In genomic region chr6:25280617-25280990, GRCh38 we compare ENCODE assay signal across 8 cellular contexts. TPM values are rescaled to one million over a fixed set of nuclear protein-coding genes. Genes with fewer than 3 reads are reported as not detected.
DNase-seq lines count a peak whose midpoint lies in the region; ATAC-seq, FAIRE-seq and TF ChIP-seq lines count a peak whose summit lies in the region.

No MANE protein-coding gene starts in this region.

- no TSS peak for BruUV-seq in IMR-90 (replicated peaks; lab: Mats Ljungman, UMichigan)

- no peak for FAIRE-seq in D721Med (lab: Jason Lieb, UNC)

- CTCF ChIA-PET in IMR-90 (lab: Yijun Ruan, JAX): interaction anchor here (3.3 kb wide), 1 partner anchor 210 kb away, joined by 42 read pairs; no protein-coding TSS in a partner anchor
- CTCF ChIA-PET in naive thymus-derived CD4-positive, alpha-beta T cell (lab: Charles Lee): interaction anchor here (1.0 kb wide), 3 partner anchors 87 to 211 kb away, joined by 3 to 5 read pairs (median 3); no protein-coding TSS in a partner anchor

- no peak overlapping the region for H4K91ac ChIP-seq in IMR-90 (ENCODE audit: insufficient read depth, low read depth, low read length)

- H3K27me3 ChIP-seq in IMR-90 (ENCODE audit: control insufficient read depth, insufficient read depth, low read length): no peaks in the 10 kb centered on the region; the same call in 1 of the 2 replicates
- H3K27me3 ChIP-seq in naive thymus-derived CD4-positive, alpha-beta T cell (ENCODE audit: control insufficient read depth in 2 of 2, insufficient read depth in 2 of 2, low read length in 2 of 2): no peaks in the 10 kb centered on the region

- TF ChIP-seq RAD21 in IMR-90 (IDR thresholded peaks at IDR 0.05; ENCODE audit: low read length): no peak

- no peak overlapping the region for H3K4ac ChIP-seq in IMR-90 (ENCODE audit: low read depth, low read length)

- DNase-seq in CD14-positive monocyte (ENCODE audit: low spot score) (no peak), IMR-90 (no peak), D721Med (ENCODE audit: insufficient read length, low spot score) (no peak), HUDEP-2 (lab: John Stamatoyannopoulos, UW; ENCODE audit: unreplicated experiment in 76 of 76) (no peak), SHP77 (lab: John Stamatoyannopoulos, UW) (no peak)
- peak in 5 of 9 donors; percentile 24 to 39 (median 32) for DNase-seq in naive thymus-derived CD4-positive, alpha-beta T cell

- H3K14ac ChIP-seq in IMR-90 (replicated peaks; ENCODE audit: low read depth, low read length): no peak overlapping the region

- no CpG with 5 or more reads among the region's 6 CpGs for WGBS in IMR-90 (ENCODE audit: extremely low coverage in 2 of 2, insufficient read length in 1 of 2), 2 experiments

- no peak overlapping the region for H3K56ac ChIP-seq in IMR-90 (ENCODE audit: extremely low read depth, insufficient read depth, low read length)

- H2AK9ac ChIP-seq in IMR-90 (replicated peaks; ENCODE audit: low read depth, low read length, poor library complexity): no peak overlapping the region

- H3K27ac Mint-ChIP-seq in CD14-positive monocyte: no peak overlapping the region
- peak overlapping the region; percentile 21 to 93 (median 90) for H3K27ac Mint-ChIP-seq in naive thymus-derived CD4-positive, alpha-beta T cell

- H3K23ac ChIP-seq in IMR-90 (ENCODE audit: low read depth, low read length): peak overlapping the region; percentile 63; the same call in 1 of the 2 replicates

- H3K4me3 ChIP-seq in IMR-90 (ENCODE audit: insufficient read depth, low read depth, low read length): no peak overlapping the region
- H3K4me3 ChIP-seq in naive thymus-derived CD4-positive, alpha-beta T cell (ENCODE audit: low read length): peak overlapping the region; percentile 64

- H3K27ac ChIP-seq in IMR-90 (ENCODE audit: insufficient read depth, low read length) (no peak overlapping the region), cingulate gyrus (ENCODE audit: low read depth, low read length) (peak overlapping the region; percentile 1)
- peak overlapping the region; percentile 77 for H3K27ac ChIP-seq in naive thymus-derived CD4-positive, alpha-beta T cell (ENCODE audit: low read depth, low read length)

- no peak overlapping the region for H2BK120ac ChIP-seq in IMR-90 (ENCODE audit: low read depth, low read length)

- H3K79me1 ChIP-seq in IMR-90 (ENCODE audit: low read depth in 1 of 2, low read length in 2 of 2): peaks cover 0 to 4% of the 10 kb centered on the region in 2 experiments; a peak in 1 of 4 replicates

- dilution Hi-C loops in IMR-90 (cut with HindIII; ENCODE audit: low sequenced_read_pairs, unreplicated experiment): no loop called here

- H3K27me3 Mint-ChIP-seq in CD14-positive monocyte (ENCODE audit: low read depth in 3 of 3): peaks cover 14 to 22% (median 17%) of the 10 kb centered on the region in 3 donors
- H3K27me3 Mint-ChIP-seq in naive thymus-derived CD4-positive, alpha-beta T cell: peaks cover 0 to 13% (median 0%) of the 10 kb centered on the region in 5 donors

- no peak for TF ChIP-seq CTCF in CD14-positive monocyte (IDR thresholded peaks at IDR 0.05)
- TF ChIP-seq CTCF in IMR-90 (conservative IDR thresholded peaks at IDR 0.05; ENCODE audit: low read depth, low read length): no peak
- TF ChIP-seq CTCF in D721Med (IDR thresholded peaks at IDR 0.05; ENCODE audit: insufficient read depth, missing control alignments): no peak

- H2AFZ ChIP-seq in IMR-90 (replicated peaks; ENCODE audit: low read length, poor library complexity): peak overlapping the region; percentile 69

- TF ChIP-seq POLR2A in IMR-90 (IDR thresholded peaks at IDR 0.05; ENCODE audit: low read depth, low read length): no peak

- H3K4me1 ChIP-seq in IMR-90 (ENCODE audit: control insufficient read depth, insufficient read depth, low read length): no peaks in the 10 kb centered on the region
- peaks cover 14 to 15% of the 10 kb centered on the region in 2 donors for H3K4me1 ChIP-seq in naive thymus-derived CD4-positive, alpha-beta T cell (ENCODE audit: control insufficient read depth in 2 of 2, insufficient read depth in 2 of 2, low read length in 2 of 2)

- no peaks in the 10 kb centered on the region for H4K20me1 ChIP-seq in IMR-90 (ENCODE audit: insufficient read depth, low read length)

- no peak overlapping the region for H2BK5ac ChIP-seq in IMR-90 (ENCODE audit: low read depth, low read length, poor library complexity, severe bottlenecking)

- no peaks in the 10 kb centered on the region for H3K36me3 ChIP-seq in IMR-90 (ENCODE audit: control insufficient read depth, insufficient read depth, low read length)
- H3K36me3 ChIP-seq in naive thymus-derived CD4-positive, alpha-beta T cell (ENCODE audit: control insufficient read depth in 2 of 3, insufficient read depth in 3 of 3, low read length in 3 of 3): peaks cover 0 to 4% (median 0%) of the 10 kb centered on the region in 3 experiments

- POLR2A ChIA-PET in IMR-90 (lab: Charles Lee; ENCODE audit: unreplicated experiment): no interaction called here
- POLR2A ChIA-PET in naive thymus-derived CD4-positive, alpha-beta T cell (lab: Charles Lee): interaction anchor here (0.6 to 3.0 kb wide), 7 partner anchors 9 to 157 kb away, joined by 3 to 12 read pairs (median 4); no protein-coding TSS in a partner anchor

- no peak overlapping the region for H4K5ac ChIP-seq in IMR-90 (ENCODE audit: low read depth, low read length)

- no peak overlapping the region for H2AK5ac ChIP-seq in IMR-90 (ENCODE audit: low read depth, low read length)

- H2BK20ac ChIP-seq in IMR-90 (ENCODE audit: low read depth, low read length): no peak overlapping the region

- H3K9me1 ChIP-seq in IMR-90 (ENCODE audit: insufficient read depth, low read length): no peaks in the 10 kb centered on the region

- no peaks in the 10 kb centered on the region for H3K9me3 ChIP-seq in IMR-90 (ENCODE audit: control insufficient read depth, insufficient read depth, low read length)
- H3K9me3 ChIP-seq in naive thymus-derived CD4-positive, alpha-beta T cell (ENCODE audit: control insufficient read depth in 2 of 3, low read length in 3 of 3): no peaks in the 10 kb centered on the region

- H4K8ac ChIP-seq in IMR-90 (ENCODE audit: low read depth in 2 of 2, low read length in 2 of 2): no peak overlapping the region

- in situ Hi-C loops in IMR-90 (cut with MboI; ENCODE audit: low sequenced_read_pairs): no loop called here

- ATAC-seq in IMR-90 (ENCODE audit: low read depth): no peak
- ATAC-seq in naive thymus-derived CD4-positive, alpha-beta T cell: peak; percentile 14
- no peak for ATAC-seq in HG03045 (IDR thresholded peaks at IDR 0.05; ENCODE audit: unreplicated experiment)

- H3K9ac ChIP-seq in IMR-90 (ENCODE audit: low read depth, low read length): no peak overlapping the region

- H3K4me2 ChIP-seq in IMR-90 (ENCODE audit: low read depth, low read length): peak overlapping the region; percentile 46

- no peak overlapping the region for H2BK15ac ChIP-seq in IMR-90 (ENCODE audit: low read depth, low read length)

- peaks cover 28% of the 10 kb centered on the region for H3K4me1 Mint-ChIP-seq in CD14-positive monocyte
- peaks cover 19 to 70% (median 46%) of the 10 kb centered on the region in 7 donors for H3K4me1 Mint-ChIP-seq in naive thymus-derived CD4-positive, alpha-beta T cell

- intact Hi-C loops in CD14-positive monocyte (cut with micrococcal nuclease): no loop called here
- intact Hi-C loops in IMR-90 (cut with micrococcal nuclease): no loop called here
- intact Hi-C loops in naive thymus-derived CD4-positive, alpha-beta T cell (cut with micrococcal nuclease): loop anchor here in 1 of 2 donors (5.0 kb wide), 1 partner anchor 37 kb away; no protein-coding TSS in a partner anchor

- no peak overlapping the region for H3K18ac ChIP-seq in IMR-90 (ENCODE audit: low read depth, low read length)

- peaks cover 0 to 9% of the 10 kb centered on the region in 2 donors for H3K36me3 Mint-ChIP-seq in CD14-positive monocyte
- peaks cover 0 to 8% (median 0%) of the 10 kb centered on the region in 5 donors for H3K36me3 Mint-ChIP-seq in naive thymus-derived CD4-positive, alpha-beta T cell

- H3K4me3 Mint-ChIP-seq in CD14-positive monocyte: peak overlapping the region; percentile 83 to 90
- peak overlapping the region; percentile 88 to 98 (median 93) for H3K4me3 Mint-ChIP-seq in naive thymus-derived CD4-positive, alpha-beta T cell

- H3K9me3 Mint-ChIP-seq in CD14-positive monocyte: peaks cover 0 to 5% (median 0%) of the 10 kb centered on the region in 7 donors
- H3K9me3 Mint-ChIP-seq in naive thymus-derived CD4-positive, alpha-beta T cell: no peaks in the 10 kb centered on the region

TF ChIP-seq in IMR-90, 13 proteins besides CTCF, POLR2A, EP300 and RAD21:
- TF ChIP-seq BHLHE40 (IDR thresholded peaks at IDR 0.05; ENCODE audit: low read depth, low read length) (no peak), MXI1 (IDR thresholded peaks at IDR 0.05; ENCODE audit: borderline replicate concordance, low read depth, low read length) (no peak)

RNA-seq across cellular contexts. Expression of gene CARMIL1, which starts 1.4 kb away (rescaled TPM):
- polyA plus RNA-seq in CD14-positive monocyte (under 1 TPM; 0.30 to 0.41 TPM), IMR-90 (2012; rRNA removed) (0.90 and 1.3 TPM in 2 replicates)
- 2.9 and 3.3 TPM in 2 replicates for total RNA-seq in IMR-90 (2012; rRNA removed)
- 0.29 and 0.35 TPM in 2 replicates for polyA plus RNA-seq in IMR-90 (2012; cell fraction: cytosol; rRNA removed)
- 0.13 and 0.99 TPM in 2 replicates for polyA plus RNA-seq in IMR-90 (2012; cell fraction: nucleus; rRNA removed; ENCODE audit: low replicate concordance)
- 10 to 100 TPM in 3 of 5 experiments, 1 to 10 TPM in 2; 3.3 to 12.8 (median 10.4) TPM for total RNA-seq in naive thymus-derived CD4-positive, alpha-beta T cell
- 1 to 10 TPM; 2.2 to 3.4 TPM for polyA plus RNA-seq in naive thymus-derived CD4-positive, alpha-beta T cell

Comparison
In these comparisons a context has a peak if more than half of its experiments do, and no peak if none do; other contexts are left out.
1. DNase-seq: peak in naive thymus-derived CD4-positive, alpha-beta T cell (5 of 9); none in CD14-positive monocyte (single experiment), IMR-90 (single experiment), D721Med (single experiment), HUDEP-2 (0 of 76) and SHP77 (0 of 2).
2. H3K27ac Mint-ChIP-seq: peak in naive thymus-derived CD4-positive, alpha-beta T cell (9 of 9); none in CD14-positive monocyte (0 of 7).